ENCODE assay signal across 11 cellular contexts in genomic region chr1:196400478-196401453, GRCh38.
DNase-seq lines count a peak whose midpoint lies in the region; ATAC-seq, FAIRE-seq and TF ChIP-seq lines count a peak whose summit lies in the region.
"Had no signal": no experiment of that assay in that cellular context is flagged by ENCODE, and none has a peak within 500 bp of the region (broad histone marks: within the 10 kb centered on the region; RNA-seq: fewer than 3 reads in every experiment).

No MANE protein-coding gene starts in this region.

- H4K20me1 ChIP-seq in HepG2 (ENCODE audit: insufficient read depth, low read length) = no peaks in the 10 kb centered on the region

- POLR2A ChIA-PET in HepG2 (lab: Yijun Ruan, JAX) = interaction anchor here (1.2 kb wide), 1 partner anchor 38 kb away, joined by 3 read pairs; no protein-coding TSS in a partner anchor

- H3K4me3 ChIP-seq in cardiac fibroblast (replicated peaks in 1 of 2; ENCODE audit: low read depth in 2 of 2, low read length in 2 of 2) (no peak overlapping the region), HepG2 (replicated peaks in 1 of 3; ENCODE audit: insufficient read depth in 1 of 3, low read depth in 2 of 3, low read length in 3 of 3) (peak overlapping the region in 1 of 3 experiments; percentile 24; a peak in 1 of 6 replicates), spleen (no peak overlapping the region)
- H3K4me3 ChIP-seq: cardiac muscle cell had no signal

- TF ChIP-seq EP300 in HepG2 (IDR thresholded peaks at IDR 0.05; ENCODE audit: low read depth in 2 of 2, low read length in 2 of 2) (peak in 1 of 2 experiments; percentile 75; a peak in 2 of 4 replicates), HepG2 (CRISPR knock-in tag; IDR thresholded peaks at IDR 0.05; ENCODE audit: borderline replicate concordance) (no peak)

- peak; percentile 70 for DNase-seq in A172 (ENCODE audit: low spot score)
- peak; percentile 95 for DNase-seq in LHCN-M2 (ENCODE audit: low read depth)
- peak; percentile 86 to 95 for DNase-seq in cardiac fibroblast (ENCODE audit: low read depth in 2 of 2)
- peak; percentile 83 for DNase-seq in HepG2 (ENCODE audit: low spot score)
- no peak for DNase-seq in anterior cingulate cortex (lab: John Stamatoyannopoulos, UW)
- no peak for DNase-seq in spleen

- TF ChIP-seq RAD21 in HepG2 (CRISPR knock-in tag; IDR thresholded peaks at IDR 0.05) = no peak

- H3K27me3 ChIP-seq in HepG2 (ENCODE audit: control insufficient read depth in 1 of 2, insufficient read depth in 2 of 2, low read length in 2 of 2) (no peaks in the 10 kb centered on the region), spleen (replicated peaks in 1 of 7) (no peaks in the 10 kb centered on the region)
- H3K27me3 ChIP-seq: cardiac muscle cell had no signal

- intact Hi-C loops in HepG2 (cut with micrococcal nuclease; ENCODE audit: unreplicated experiment) (loop anchor here (5.0 kb wide), 1 partner anchor 37 kb away; no protein-coding TSS in a partner anchor), spleen (cut with DNase I; ENCODE audit: low total_unique reads) (no loop called here)

- peak; percentile 39 for FAIRE-seq in HepG2 (lab: Jason Lieb, UNC)

- H3K9me3 ChIP-seq in HepG2 (ENCODE audit: low read length) (no peaks in the 10 kb centered on the region), spleen (no peaks in the 10 kb centered on the region)

- H2AFZ ChIP-seq in HepG2 (ENCODE audit: low read length) = no peak overlapping the region

- WGBS in HepG2 (ENCODE audit: low lambda C conversion rate) = 24% methylated on average over 7 of the region's 7 CpGs
- 53 to 72% (median 61%) methylated on average over 7 of the region's 7 CpGs for WGBS in spleen, 5 donors

- ATAC-seq in HepG2 (peak; percentile 99), GM18520 (IDR thresholded peaks at IDR 0.05; ENCODE audit: unreplicated experiment) (no peak), HG02938 (IDR thresholded peaks at IDR 0.05; ENCODE audit: unreplicated experiment) (no peak)
- ATAC-seq: natural killer cell treated with Interleukin-12 subunit alpha and Interleukin-12 subunit beta and Interleukin-15 and Interleukin-18, amount 100 ng/mL, for 72 hours; stimulated activated effector memory CD8-positive, alpha-beta T cell treated with anti-CD3 and anti-CD28 coated beads, Interleukin-12 subunit alpha, Interleukin-12 subunit beta, amount 100 ng/mL, for 72 hours had no signal

- peak overlapping the region; percentile 56 for H3K4me2 ChIP-seq in HepG2 (ENCODE audit: low read depth, low read length)

- H3K27ac ChIP-seq in HepG2 (ENCODE audit: extremely low read length, insufficient read depth, low read length) (peak overlapping the region; percentile 70), spleen (no peak overlapping the region)
- H3K27ac ChIP-seq: cardiac muscle cell had no signal

- CTCF ChIA-PET in HepG2 (lab: Yijun Ruan, JAX; ENCODE audit: low intra/inter-chr PET ratio, low total read pairs) = no interaction called here

- in situ Hi-C loops in HepG2 (cut with HindIII; ENCODE audit: extremely low pct_ligation_motif_present, low pct_unique_long_range_greater_than_20kb) = no loop called here

- TF ChIP-seq CTCF in cardiac fibroblast (IDR thresholded peaks at IDR 0.05; ENCODE audit: low read depth, low read length) (no peak), HepG2 (CRISPR knock-in tag; IDR thresholded peaks at IDR 0.05) (no peak), spleen (IDR thresholded peaks at IDR 0.05 in 8 of 11, conservative IDR thresholded peaks at IDR 0.05 in 3 of 11) (no peak)

- BruUV-seq in HepG2 (replicated peaks; lab: Mats Ljungman, UMichigan) = no TSS peak

- H3K36me3 ChIP-seq in HepG2 (replicated peaks in 1 of 2; ENCODE audit: control insufficient read depth in 1 of 2, insufficient read depth in 2 of 2, low read length in 2 of 2) (no peaks in the 10 kb centered on the region), spleen (no peaks in the 10 kb centered on the region)
- H3K36me3 ChIP-seq: cardiac muscle cell had no signal

- TF ChIP-seq POLR2A in HepG2 (IDR thresholded peaks at IDR 0.05; ENCODE audit: insufficient read depth in 1 of 2, low read depth in 2 of 2, low read length in 2 of 2) = no peak
- TF ChIP-seq POLR2A in spleen (IDR thresholded peaks at IDR 0.05) = no peak

- H3K4me1 ChIP-seq in HepG2 (ENCODE audit: insufficient read depth, low read length) (peaks cover 40% of the 10 kb centered on the region), spleen (no peaks in the 10 kb centered on the region)

- H3K9ac ChIP-seq in HepG2 (ENCODE audit: insufficient read depth, low read depth, low read length) = peak overlapping the region; percentile 7; the same call in 1 of the 2 replicates

- no peaks in the 10 kb centered on the region for H3K79me2 ChIP-seq in HepG2 (ENCODE audit: insufficient read depth, low read length)

TF ChIP-seq in HepG2, 621 proteins besides CTCF, POLR2A, EP300 and RAD21 (continues in another document):
- peak; percentile 37; the same call in 1 of the 2 replicates for TF ChIP-seq FOSL2 (CRISPR knock-in tag; IDR thresholded peaks at IDR 0.05)
- TF ChIP-seq HOXA3 (CRISPR knock-in tag; IDR thresholded peaks at IDR 0.05) = peak; percentile 46; the same call in 1 of the 2 replicates
- TF ChIP-seq PBX2 (CRISPR knock-in tag; IDR thresholded peaks at IDR 0.05) = no peak
- TF ChIP-seq HNF4A (CRISPR knock-in tag; IDR thresholded peaks at IDR 0.05) = peak; percentile 75
- TF ChIP-seq XBP1 (CRISPR knock-in tag; IDR thresholded peaks at IDR 0.05) = no peak
- 0 out of 2 replicates have a peak, but pooled peaks have one; percentile 73 for TF ChIP-seq CBFB (CRISPR knock-in tag; IDR thresholded peaks at IDR 0.05)
- TF ChIP-seq POGZ (CRISPR knock-in tag; IDR thresholded peaks at IDR 0.05) = peak; percentile 62; the same call in 1 of the 2 replicates
- TF ChIP-seq ATF4 (CRISPR knock-in tag; IDR thresholded peaks at IDR 0.05) = 0 out of 4 replicates have a peak, but pooled peaks of 1 of the 2 experiments have one; percentile 7
- no peak for TF ChIP-seq ARID3A (IDR thresholded peaks at IDR 0.05; ENCODE audit: low read depth, low read length)
- no peak; the same call in 1 of the 2 replicates for TF ChIP-seq NCOR1 (IDR thresholded peaks at IDR 0.05; ENCODE audit: borderline replicate concordance, low read length)
- TF ChIP-seq SOX13 (IDR thresholded peaks at IDR 0.05) = no peak; the same call in 1 of the 2 replicates
- TF ChIP-seq SOX13 (CRISPR knock-in tag; conservative IDR thresholded peaks at IDR 0.05 in 1 of 2, IDR thresholded peaks at IDR 0.05 in 1 of 2) = peak in 1 of 2 experiments; percentile 92; a peak in 2 of 4 replicates
- TF ChIP-seq ZBTB43 (CRISPR knock-in tag; conservative IDR thresholded peaks at IDR 0.05) = 0 out of 2 replicates have a peak, but pooled peaks have one; percentile 53
- 0 out of 2 replicates have a peak, but pooled peaks have one; percentile 15 for TF ChIP-seq ELF1 (CRISPR knock-in tag; IDR thresholded peaks at IDR 0.05)
- peak; percentile 81 for TF ChIP-seq NR2F2 (IDR thresholded peaks at IDR 0.05; ENCODE audit: borderline replicate concordance, low read depth)
- TF ChIP-seq ASH2L (IDR thresholded peaks at IDR 0.05; ENCODE audit: insufficient read length, low read depth, low read length) = peak; percentile 83

Comparison
In these comparisons a context has a peak if more than half of its experiments do, and no peak if none do; other contexts are left out.
1. DNase-seq: peak in A172 (single experiment), LHCN-M2 (single experiment), cardiac fibroblast (2 of 2) and HepG2 (single experiment); none in anterior cingulate cortex (0 of 58) and spleen (single experiment).